ENCODE assay signal across 11 cellular contexts in genomic region chr1:16641159-16641975, GRCh38. TPM values are rescaled to one million over a fixed set of nuclear protein-coding genes. Genes with fewer than 3 reads are reported as not detected.
DNase-seq lines count a peak whose midpoint lies in the region; ATAC-seq and TF ChIP-seq lines count a peak whose summit lies in the region.
"Not testable (repeated sequence)": the region's sequence is repeated elsewhere in the genome, so short reads cannot be mapped to it uniquely, and the experiment has no call there.
"Had no signal": no experiment of that assay in that cellular context is flagged by ENCODE, and none has a peak within 500 bp of the region (broad histone marks: within the 10 kb centered on the region; RNA-seq: fewer than 3 reads in every experiment).

No MANE protein-coding gene starts in this region.

- intact Hi-C loops in Calu3 (cut with micrococcal nuclease; ENCODE audit: unreplicated experiment); mammary epithelial cell (cut with micrococcal nuclease); gastrocnemius medialis (cut with DNase I; ENCODE audit: low total_unique reads); vagina (cut with DNase I): not testable (repeated sequence)

- not testable (repeated sequence) for DNase-seq in Calu3, Peyer's patch, mammary epithelial cell
- DNase-seq in KG1 (lab: John Stamatoyannopoulos, UW), result peak; percentile 30
- peak; percentile 2 for DNase-seq in activated gamma-delta T cell treated with Interleukin-2 at 50 U/mL for 16 hours
- peak; percentile 15 for DNase-seq in islet precursor cell
- peak in 1 of 2 donors; percentile 0 for DNase-seq in gastrocnemius medialis
- DNase-seq in vagina (ENCODE audit: extremely low spot score in 2 of 2), result peak; percentile 42 to 91

- H3K4me3 ChIP-seq in Peyer's patch; mammary epithelial cell (replicated peaks in 1 of 3; ENCODE audit: insufficient read depth in 1 of 3, low read depth in 2 of 3, low read length in 3 of 3); gastrocnemius medialis; vagina: not testable (repeated sequence)

- not testable (repeated sequence) for H2AFZ ChIP-seq in mammary epithelial cell (ENCODE audit: low read depth, low read length)

- in situ Hi-C loops in mammary epithelial cell (cut with MboI; ENCODE audit: low sequenced_read_pairs in 2 of 2), result loop anchor here in 1 of 2 donors (25.0 kb wide), 1 partner anchor 396 kb away; no protein-coding TSS in a partner anchor
- in situ Hi-C loops in gastrocnemius medialis (cut with MboI; ENCODE audit: low sequenced_read_pairs in 4 of 4), result loop anchor here in 1 of 4 donors (25.0 kb wide), 1 partner anchor 129 kb away; the partner anchor contains the start of gene RNU1-1

- not testable (repeated sequence) for ATAC-seq in gastrocnemius medialis

- dilution Hi-C loops in mammary epithelial cell (cut with HindIII; ENCODE audit: low sequenced_read_pairs), result not testable (repeated sequence)

- not testable (repeated sequence) for TF ChIP-seq CTCF in Calu3 (IDR thresholded peaks at IDR 0.05; ENCODE audit: unreplicated experiment); Peyer's patch (IDR thresholded peaks at IDR 0.05); mammary epithelial cell (conservative IDR thresholded peaks at IDR 0.05 in 1 of 2, IDR thresholded peaks at IDR 0.05 in 1 of 2; ENCODE audit: extremely low read depth in 1 of 2, insufficient read depth in 1 of 2, low read depth in 1 of 2, low read length in 2 of 2); gastrocnemius medialis (IDR thresholded peaks at IDR 0.05 in 4 of 5, conservative IDR thresholded peaks at IDR 0.05 in 1 of 5); vagina (IDR thresholded peaks at IDR 0.05)

- CTCF ChIA-PET in Calu3 (lab: Charles Lee); mammary epithelial cell (lab: Charles Lee; ENCODE audit: low non-redundant PET): not testable (repeated sequence)

- not testable (repeated sequence) for TF ChIP-seq POLR2A in Peyer's patch (IDR thresholded peaks at IDR 0.05); gastrocnemius medialis (IDR thresholded peaks at IDR 0.05); vagina (IDR thresholded peaks at IDR 0.05)

- H3K36me3 ChIP-seq in Peyer's patch; mammary epithelial cell (ENCODE audit: insufficient read depth, low read length); vagina: not testable (repeated sequence)
- peaks cover 0 to 10% of the 10 kb centered on the region in 2 donors for H3K36me3 ChIP-seq in gastrocnemius medialis

- not testable (repeated sequence) for H3K27ac Mint-ChIP-seq in Calu3 (ENCODE audit: unreplicated experiment)

- not testable (repeated sequence) for H3K4me3 Mint-ChIP-seq in Calu3 (ENCODE audit: low read depth, unreplicated experiment)

- not testable (repeated sequence) for H4K20me1 ChIP-seq in mammary epithelial cell (ENCODE audit: insufficient read depth, low read length)

- not testable (repeated sequence) for H3K4me1 Mint-ChIP-seq in Calu3 (ENCODE audit: low read depth, unreplicated experiment)

- not testable (repeated sequence) for H3K27me3 ChIP-seq in Peyer's patch; mammary epithelial cell (ENCODE audit: insufficient read depth, low read length); gastrocnemius medialis; vagina

- H3K4me1 ChIP-seq in Peyer's patch, result peaks cover 7 to 32% (median 23%) of the 10 kb centered on the region in 4 donors
- peaks cover 15% of the 10 kb centered on the region for H3K4me1 ChIP-seq in mammary epithelial cell (ENCODE audit: insufficient read depth, low read length)
- H3K4me1 ChIP-seq in gastrocnemius medialis, result peaks cover 61 to 79% of the 10 kb centered on the region in 2 donors
- peaks cover 40% of the 10 kb centered on the region for H3K4me1 ChIP-seq in vagina

- H3K9me3 Mint-ChIP-seq in Calu3 (ENCODE audit: low read depth, unreplicated experiment), result not testable (repeated sequence)

- BruUV-seq in Calu3 (replicated peaks; lab: Mats Ljungman, UMichigan) (TSS peak; percentile 11), mammary epithelial cell (replicated peaks; lab: Mats Ljungman, UMichigan) (TSS peak; percentile 6)

- peak overlapping the region in 3 of 4 donors; percentile 28 to 82 (median 78) for H3K27ac ChIP-seq in Peyer's patch
- H3K27ac ChIP-seq in mammary epithelial cell (ENCODE audit: insufficient read depth, low read depth, low read length); vagina: not testable (repeated sequence)
- H3K27ac ChIP-seq in gastrocnemius medialis, result peak overlapping the region; percentile 74 to 89 (median 82)

- not testable (repeated sequence) for H3K36me3 Mint-ChIP-seq in Calu3 (ENCODE audit: insufficient read depth, unreplicated experiment)

- not testable (repeated sequence) for H3K9me3 ChIP-seq in Peyer's patch; mammary epithelial cell (replicated peaks; ENCODE audit: insufficient read depth, low read length); gastrocnemius medialis; vagina

- WGBS in mammary epithelial cell (ENCODE audit: low coverage, missing lambda C conversion rate), result 95% methylated on average over 8 of the region's 8 CpGs

- not testable (repeated sequence) for H3K9ac ChIP-seq in mammary epithelial cell (ENCODE audit: insufficient read depth, low read length)

- peaks cover 54% of the 10 kb centered on the region for H3K79me2 ChIP-seq in mammary epithelial cell (ENCODE audit: insufficient read depth, low read length)

- H3K4me2 ChIP-seq in mammary epithelial cell (ENCODE audit: insufficient read depth, low read depth, low read length), result not testable (repeated sequence)

- not testable (repeated sequence) for H3K27me3 Mint-ChIP-seq in Calu3 (ENCODE audit: unreplicated experiment)

RNA-seq across cellular contexts. Expression of gene RNU1-3, which starts 25.4 kb away (rescaled TPM):
- total RNA-seq in Calu3 (2022) (1,678 and 1,905 TPM in 2 replicates), Peyer's patch (under 1 TPM; under 0.01 TPM), mammary epithelial cell (1,000 to 10,000 TPM in 1 of 2 donors, under 1 TPM in 1; under 0.01 to 1,042 TPM), gastrocnemius medialis (under 1 TPM in 1 of 4 donors, not detected in 3; under 0.01 TPM), vagina (19,908 TPM)
- not detected for polyA plus RNA-seq in mammary epithelial cell
- polyA minus RNA-seq in mammary epithelial cell, result under 0.01 TPM
- total RNA-seq: H4, HT1080 had no signal
- polyA plus RNA-seq: CD8-positive, alpha-beta memory T cell had no signal

RNA-seq across cellular contexts. Expression of gene NBPF1, which starts 28.0 kb away (rescaled TPM):
- 26.4 and 27.8 TPM in 2 replicates for total RNA-seq in Calu3 (2022)
- total RNA-seq in Peyer's patch, result 100 to 1,000 TPM in 3 of 4 donors, 10 to 100 TPM in 1; 73.9 to 145 (median 115) TPM
- 10 to 100 TPM; 22.7 to 31.9 TPM for total RNA-seq in mammary epithelial cell
- 9.1 TPM for polyA plus RNA-seq in mammary epithelial cell
- polyA minus RNA-seq in mammary epithelial cell, result 16.6 TPM
- 10 to 100 TPM in 2 of 4 donors, 1 to 10 TPM in 2; 6.6 to 20.0 (median 11.2) TPM for total RNA-seq in gastrocnemius medialis
- 45.9 TPM for total RNA-seq in vagina

Comparison
In these comparisons a context has a peak if more than half of its experiments do, and no peak if none do; other contexts are left out.
1. RNA of gene RNU1-3, which starts 25.4 kb away (total RNA-seq): 19,908 TPM in vagina (single experiment); 1,678 to 1,905 TPM in Calu3, under 0.01 to 1,042 TPM in mammary epithelial cell, under 0.01 TPM in Peyer's patch and under 0.01 TPM in gastrocnemius medialis; every median in the first group is over 10 times any median in the second.